In genomic region chr17:80415626-80416042, GRCh38 we compare ENCODE assay signal across 8 cellular contexts. TPM values are rescaled to one million over a fixed set of nuclear protein-coding genes. Genes with fewer than 3 reads are reported as not detected.
DNase-seq lines count a peak whose midpoint lies in the region; ATAC-seq and TF ChIP-seq lines count a peak whose summit lies in the region.

No MANE protein-coding gene starts in this region.

- H3K9ac ChIP-seq in HUES6 (ENCODE audit: low read length), result peak overlapping the region; percentile 93
- H3K9ac ChIP-seq in colonic mucosa (ENCODE audit: low read depth in 2 of 2, low read length in 2 of 2), result peak overlapping the region; percentile 88 to 94

- H3K9me3 ChIP-seq in HUES6 (ENCODE audit: control insufficient read depth, insufficient read depth, low read depth, low read length) (no peaks in the 10 kb centered on the region), colonic mucosa (no peaks in the 10 kb centered on the region)

- peaks cover 23 to 29% of the 10 kb centered on the region in 2 donors for H3K36me3 Mint-ChIP-seq in CD14-positive monocyte
- peaks cover 0 to 16% (median 0%) of the 10 kb centered on the region in 3 donors for H3K36me3 Mint-ChIP-seq in naive thymus-derived CD8-positive, alpha-beta T cell

- POLR2A ChIA-PET in naive thymus-derived CD8-positive, alpha-beta T cell (lab: Charles Lee), result interaction anchor here (0.7 to 2.0 kb wide), 3 partner anchors 12 to 683 kb away, joined by 3 to 5 read pairs (median 3); no protein-coding TSS in a partner anchor

- H3K27ac ChIP-seq in HUES6 (ENCODE audit: low read depth, low read length) (peak overlapping the region; percentile 86; the same call in 1 of the 2 replicates), colonic mucosa (peak overlapping the region; percentile 81)

- peaks cover 0 to 7% (median 0%) of the 10 kb centered on the region in 7 donors for H3K9me3 Mint-ChIP-seq in CD14-positive monocyte
- no peaks in the 10 kb centered on the region for H3K9me3 Mint-ChIP-seq in naive thymus-derived CD8-positive, alpha-beta T cell

- H3K27me3 Mint-ChIP-seq in CD14-positive monocyte (ENCODE audit: low read depth in 3 of 3), result peaks cover 17 to 29% (median 26%) of the 10 kb centered on the region in 3 donors
- H3K27me3 Mint-ChIP-seq in naive thymus-derived CD8-positive, alpha-beta T cell, result peaks cover 1 to 15% (median 5%) of the 10 kb centered on the region in 5 donors

- TF ChIP-seq CTCF in CD14-positive monocyte (IDR thresholded peaks at IDR 0.05) (no peak), colonic mucosa (IDR thresholded peaks at IDR 0.05) (no peak)

- ATAC-seq in naive thymus-derived CD8-positive, alpha-beta T cell, result no peak
- no peak for ATAC-seq in HG03196 (IDR thresholded peaks at IDR 0.05; ENCODE audit: unreplicated experiment)
- ATAC-seq in GM19324 (IDR thresholded peaks at IDR 0.05; ENCODE audit: low FRiP score, unreplicated experiment), result no peak

- H3K4me1 ChIP-seq in HUES6 (ENCODE audit: control insufficient read depth, insufficient read depth, low read length) (no peaks in the 10 kb centered on the region), colonic mucosa (no peaks in the 10 kb centered on the region)

- peak overlapping the region; percentile 88 to 98 (median 97) for H3K27ac Mint-ChIP-seq in CD14-positive monocyte
- H3K27ac Mint-ChIP-seq in naive thymus-derived CD8-positive, alpha-beta T cell, result peak overlapping the region in 8 of 10 donors; percentile 82 to 97 (median 93)

- peak overlapping the region; percentile 88 for H3K4me3 ChIP-seq in HUES6 (ENCODE audit: low read depth, low read length)
- H3K4me3 ChIP-seq in colonic mucosa, result peak overlapping the region; percentile 95

- DNase-seq in CD14-positive monocyte (ENCODE audit: low spot score), result no peak
- DNase-seq in colonic mucosa, result no peak
- DNase-seq in naive thymus-derived CD8-positive, alpha-beta T cell, result no peak
- no peak for DNase-seq in CD1c-positive myeloid dendritic cell (ENCODE audit: extremely low spot score)
- no peak for DNase-seq in HUDEP-2 (lab: John Stamatoyannopoulos, UW; ENCODE audit: unreplicated experiment in 76 of 76)

- peak overlapping the region; percentile 87 to 91 for H3K4me3 Mint-ChIP-seq in CD14-positive monocyte
- peak overlapping the region; percentile 69 to 95 (median 88) for H3K4me3 Mint-ChIP-seq in naive thymus-derived CD8-positive, alpha-beta T cell

- peaks cover 16% of the 10 kb centered on the region for H3K4me1 Mint-ChIP-seq in CD14-positive monocyte
- peaks cover 27 to 44% (median 29%) of the 10 kb centered on the region in 4 donors for H3K4me1 Mint-ChIP-seq in naive thymus-derived CD8-positive, alpha-beta T cell

- 0 out of 2 replicates have a peak, but pooled peaks cover 12% of the 10 kb centered on the region for H3K36me3 ChIP-seq in HUES6 (ENCODE audit: control insufficient read depth, insufficient read depth, low read length)
- H3K36me3 ChIP-seq in colonic mucosa, result no peaks in the 10 kb centered on the region

- intact Hi-C loops in CD14-positive monocyte (cut with micrococcal nuclease) (loop anchor here (2.0 to 5.0 kb wide), 2 partner anchors 37 to 39 kb away; no protein-coding TSS in a partner anchor), colonic mucosa (cut with DNase I) (no loop called here)

- H3K27me3 ChIP-seq in HUES6 (ENCODE audit: control insufficient read depth, insufficient read depth, low read length) (peaks cover 37% of the 10 kb centered on the region), colonic mucosa (no peaks in the 10 kb centered on the region)

RNA-seq across cellular contexts. Expression of gene ENDOV, which starts 0.7 kb away (rescaled TPM):
- polyA plus RNA-seq in CD14-positive monocyte, result 10 to 100 TPM; 10.4 to 13.3 TPM
- 10 to 100 TPM; 19.1 to 25.3 TPM for total RNA-seq in colonic mucosa
- total RNA-seq in naive thymus-derived CD8-positive, alpha-beta T cell, result 10 to 100 TPM; 20.6 TPM
- 10 to 100 TPM in 1 of 3 donors, 1 to 10 TPM in 2; 7.5 to 10.3 (median 9.5) TPM for polyA plus RNA-seq in naive thymus-derived CD8-positive, alpha-beta T cell
